In the genomic region with DNA sequence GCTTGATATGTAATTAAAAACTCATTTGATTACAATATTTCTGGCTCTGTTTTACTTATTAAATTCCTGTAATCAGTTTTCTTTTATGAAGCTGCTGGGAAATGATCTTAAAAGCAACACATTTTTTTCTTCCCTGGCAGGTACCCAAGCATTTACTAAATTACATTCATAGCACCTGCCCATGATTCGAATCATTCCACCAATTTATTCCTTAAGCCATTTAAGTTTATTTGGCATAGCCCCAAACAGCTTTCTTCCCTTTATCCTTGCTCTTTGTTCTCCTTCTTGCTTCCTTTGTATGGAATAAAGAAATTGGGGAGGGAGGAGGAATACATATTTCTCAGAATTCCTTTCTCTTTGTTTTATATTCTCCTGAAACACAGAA, we compare ENCODE assay signal across 11 cellular contexts.
DNase-seq lines count a peak whose midpoint lies in the region; ATAC-seq and TF ChIP-seq lines count a peak whose summit lies in the region.
"Had no signal": no experiment of that assay in that cellular context is flagged by ENCODE, and none has a peak within 500 bp of the region (broad histone marks: within the 10 kb centered on the region; RNA-seq: fewer than 3 reads in every experiment).

No MANE protein-coding gene starts in this region.

- POLR2A ChIA-PET in activated CD8-positive, alpha-beta T cell treated with anti-CD3 and anti-CD28 coated beads, Interleukin-2, amount 10 ng/mL, durations not matched to agents 7 days and 5 days (lab: Charles Lee) = no interaction called here
- POLR2A ChIA-PET in activated CD8-positive, alpha-beta T cell treated with anti-CD3 and anti-CD28 coated beads for 36 hours (lab: Charles Lee) = no interaction called here

- H3K27ac ChIP-seq in iPS-18a (ENCODE audit: low read length) = no peak overlapping the region
- H3K27ac ChIP-seq in stomach smooth muscle (ENCODE audit: low read length) = no peak overlapping the region

- H3K27me3 ChIP-seq in iPS-18a (ENCODE audit: control insufficient read depth, insufficient read depth, low read length) (no peaks in the 10 kb centered on the region), stomach smooth muscle (ENCODE audit: control insufficient read depth in 1 of 2, insufficient read depth in 2 of 2, low read length in 2 of 2) (peaks cover 0 to 2% of the 10 kb centered on the region in 2 donors)

- ATAC-seq in activated CD8-positive, alpha-beta T cell treated with anti-CD3 and anti-CD28 coated beads, Interleukin-2, amount 10 ng/mL, durations not matched to agents 7 days and 5 days = no peak
- ATAC-seq in activated CD8-positive, alpha-beta T cell treated with anti-CD3 and anti-CD28 coated beads for 36 hours = no peak
- ATAC-seq in GM21447 (IDR thresholded peaks at IDR 0.05; ENCODE audit: unreplicated experiment) (no peak), HG02642 (IDR thresholded peaks at IDR 0.05; ENCODE audit: poor library complexity, unreplicated experiment) (no peak)

- H3K4me1 Mint-ChIP-seq in activated CD8-positive, alpha-beta T cell treated with anti-CD3 and anti-CD28 coated beads, Interleukin-2, amount 10 ng/mL, durations not matched to agents 7 days and 5 days (ENCODE audit: low read depth) = no peaks in the 10 kb centered on the region
- no peaks in the 10 kb centered on the region for H3K4me1 Mint-ChIP-seq in activated CD8-positive, alpha-beta T cell treated with anti-CD3 and anti-CD28 coated beads for 36 hours (ENCODE audit: low read depth)
- H3K4me1 Mint-ChIP-seq: activated naive CD4-positive, alpha-beta T cell treated with anti-CD3 and anti-CD28 coated beads, Interleukin-2, amount 10 ng/mL, durations not matched to agents 7 days and 5 days had no signal

- H3K36me3 Mint-ChIP-seq in activated CD8-positive, alpha-beta T cell treated with anti-CD3 and anti-CD28 coated beads, Interleukin-2, amount 10 ng/mL, durations not matched to agents 7 days and 5 days (ENCODE audit: low read depth) = no peaks in the 10 kb centered on the region
- H3K36me3 Mint-ChIP-seq in activated CD8-positive, alpha-beta T cell treated with anti-CD3 and anti-CD28 coated beads for 36 hours (ENCODE audit: low read depth) = no peaks in the 10 kb centered on the region
- H3K36me3 Mint-ChIP-seq: activated naive CD4-positive, alpha-beta T cell treated with anti-CD3 and anti-CD28 coated beads, Interleukin-2, amount 10 ng/mL, durations not matched to agents 7 days and 5 days had no signal

- no peak for TF ChIP-seq CTCF in activated CD8-positive, alpha-beta T cell treated with anti-CD3 and anti-CD28 coated beads for 36 hours (IDR thresholded peaks at IDR 0.05)

- no peak overlapping the region for H3K27ac Mint-ChIP-seq in activated CD8-positive, alpha-beta T cell treated with anti-CD3 and anti-CD28 coated beads, Interleukin-2, amount 10 ng/mL, durations not matched to agents 7 days and 5 days
- H3K27ac Mint-ChIP-seq in activated CD8-positive, alpha-beta T cell treated with anti-CD3 and anti-CD28 coated beads for 36 hours = no peak overlapping the region
- H3K27ac Mint-ChIP-seq: activated naive CD4-positive, alpha-beta T cell treated with anti-CD3 and anti-CD28 coated beads, Interleukin-2, amount 10 ng/mL, durations not matched to agents 7 days and 5 days had no signal

- H3K4me1 ChIP-seq in iPS-18a (ENCODE audit: control insufficient read depth, low read depth, low read length) (peaks cover 5% of the 10 kb centered on the region), stomach smooth muscle (ENCODE audit: control insufficient read depth, insufficient read depth, low read length) (no peaks in the 10 kb centered on the region)

- H3K4me3 ChIP-seq in iPS-18a (ENCODE audit: low read length) = peak overlapping the region; percentile 48
- peak overlapping the region; percentile 47 to 61 for H3K4me3 ChIP-seq in stomach smooth muscle (ENCODE audit: low read length in 2 of 2)

- H3K36me3 ChIP-seq in iPS-18a (ENCODE audit: control insufficient read depth, low read depth, low read length) (no peaks in the 10 kb centered on the region), stomach smooth muscle (ENCODE audit: control insufficient read depth in 2 of 2, insufficient read depth in 2 of 2, low read length in 2 of 2) (no peaks in the 10 kb centered on the region)

- H3K9me3 ChIP-seq in iPS-18a (ENCODE audit: control insufficient read depth, low read depth, low read length) = no peaks in the 10 kb centered on the region
- H3K9me3 ChIP-seq in stomach smooth muscle (ENCODE audit: control insufficient read depth in 2 of 2, low read length in 2 of 2) = no peaks in the 10 kb centered on the region

- H3K9ac ChIP-seq in iPS-18a (ENCODE audit: low read length) (peak overlapping the region; percentile 32), stomach smooth muscle (ENCODE audit: low read length in 2 of 2) (peak overlapping the region in 1 of 2 donors; percentile 22)

- peaks cover 7% of the 10 kb centered on the region for H3K27me3 Mint-ChIP-seq in activated CD8-positive, alpha-beta T cell treated with anti-CD3 and anti-CD28 coated beads, Interleukin-2, amount 10 ng/mL, durations not matched to agents 7 days and 5 days (ENCODE audit: low read depth)
- H3K27me3 Mint-ChIP-seq in activated CD8-positive, alpha-beta T cell treated with anti-CD3 and anti-CD28 coated beads for 36 hours = peaks cover 8% of the 10 kb centered on the region

- CTCF ChIA-PET in activated CD8-positive, alpha-beta T cell treated with anti-CD3 and anti-CD28 coated beads, Interleukin-2, amount 10 ng/mL, durations not matched to agents 7 days and 5 days (lab: Charles Lee) = no interaction called here
- CTCF ChIA-PET in activated CD8-positive, alpha-beta T cell treated with anti-CD3 and anti-CD28 coated beads for 36 hours (lab: Charles Lee) = interaction anchor here (1.1 kb wide), 1 partner anchor 29 kb away, joined by 4 read pairs; no protein-coding TSS in a partner anchor

- DNase-seq in activated CD8-positive, alpha-beta T cell treated with anti-CD3 and anti-CD28 coated beads, Interleukin-2, amount 10 ng/mL, durations not matched to agents 7 days and 5 days = no peak
- DNase-seq in activated CD8-positive, alpha-beta T cell treated with anti-CD3 and anti-CD28 coated beads for 36 hours = no peak
- peak; percentile 28 for DNase-seq in NCI-H774 (lab: John Stamatoyannopoulos, UW)
- DNase-seq in RPMI8226 = no peak
- DNase-seq: activated naive CD4-positive, alpha-beta T cell treated with anti-CD3 and anti-CD28 coated beads, Interleukin-2, amount 10 ng/mL, durations not matched to agents 7 days and 5 days; AML-193; GOT3 had no signal

- intact Hi-C loops in activated CD8-positive, alpha-beta T cell treated with anti-CD3 and anti-CD28 coated beads for 36 hours (cut with micrococcal nuclease) = no loop called here

- no peaks in the 10 kb centered on the region for H3K9me3 Mint-ChIP-seq in activated CD8-positive, alpha-beta T cell treated with anti-CD3 and anti-CD28 coated beads, Interleukin-2, amount 10 ng/mL, durations not matched to agents 7 days and 5 days (ENCODE audit: insufficient read depth)
- no peaks in the 10 kb centered on the region for H3K9me3 Mint-ChIP-seq in activated CD8-positive, alpha-beta T cell treated with anti-CD3 and anti-CD28 coated beads for 36 hours
- H3K9me3 Mint-ChIP-seq: activated naive CD4-positive, alpha-beta T cell treated with anti-CD3 and anti-CD28 coated beads, Interleukin-2, amount 10 ng/mL, durations not matched to agents 7 days and 5 days had no signal

- peak overlapping the region; percentile 19 for H3K4me3 Mint-ChIP-seq in activated CD8-positive, alpha-beta T cell treated with anti-CD3 and anti-CD28 coated beads, Interleukin-2, amount 10 ng/mL, durations not matched to agents 7 days and 5 days
- H3K4me3 Mint-ChIP-seq in activated CD8-positive, alpha-beta T cell treated with anti-CD3 and anti-CD28 coated beads for 36 hours = no peak overlapping the region
- H3K4me3 Mint-ChIP-seq: activated naive CD4-positive, alpha-beta T cell treated with anti-CD3 and anti-CD28 coated beads, Interleukin-2, amount 10 ng/mL, durations not matched to agents 7 days and 5 days had no signal
